Comparison of ENCODE assay signal across 8 cellular contexts in genomic region chr14:65321370-65321875, GRCh38.
DNase-seq lines count a peak whose midpoint lies in the region; ATAC-seq, FAIRE-seq and TF ChIP-seq lines count a peak whose summit lies in the region.

No MANE protein-coding gene starts in this region.

- no peak overlapping the region for H3K4me2 ChIP-seq in K562 (ENCODE audit: insufficient read depth, low read length)

- peak; percentile 90 for DNase-seq in GM12865 (ENCODE audit: low read depth)
- no peak for DNase-seq in K562 (ENCODE audit: extremely low read depth in 1 of 4, low spot score in 3 of 4)
- no peak for DNase-seq in NCI-H2029 (lab: John Stamatoyannopoulos, UW)
- DNase-seq in LoVo (ENCODE audit: low spot score), result no peak
- DNase-seq in NCI-H82 treated with DMSO at 0.1 percent for 48 hours (lab: John Stamatoyannopoulos, UW; ENCODE audit: unreplicated experiment), result no peak
- DNase-seq in head of caudate nucleus, result no peak

- peak; percentile 50 for ATAC-seq in GM21423 (IDR thresholded peaks at IDR 0.05; ENCODE audit: unreplicated experiment)
- peak; percentile 33 for ATAC-seq in HG03575 (IDR thresholded peaks at IDR 0.05; ENCODE audit: extremely low read depth, insufficient number of reproducible peaks, low FRiP score, unreplicated experiment)
- ATAC-seq in K562, result no peak

- TF ChIP-seq CTCF in GM12865 (IDR thresholded peaks at IDR 0.05; ENCODE audit: insufficient read depth, low read depth, low read length, missing control alignments) (no peak), K562 (IDR thresholded peaks at IDR 0.05 in 2 of 3, conservative IDR thresholded peaks at IDR 0.05 in 1 of 3; ENCODE audit: insufficient read depth in 2 of 3, low read depth in 1 of 3, low read length in 3 of 3) (no peak)

- CTCF ChIA-PET in K562 (lab: Yijun Ruan, JAX; ENCODE audit: low intra/inter-chr PET ratio), result no interaction called here

- WGBS in K562 (ENCODE audit: insufficient coverage, low coverage, missing lambda C conversion rate), result 14% methylated on average over 1 of the region's 3 CpGs

- peaks cover 0 to 4% of the 10 kb centered on the region in 2 experiments; a peak in 2 of 5 replicates for H3K4me1 ChIP-seq in K562 (replicated peaks in 1 of 2; ENCODE audit: control insufficient read depth in 2 of 2, insufficient read depth in 2 of 2, low read length in 2 of 2)

- TF ChIP-seq RAD21 in K562 (CRISPR knock-in tag; conservative IDR thresholded peaks at IDR 0.05 in 1 of 2, IDR thresholded peaks at IDR 0.05 in 1 of 2), result no peak

- in situ Hi-C loops in K562 (cut with MboI), result no loop called here

- H3K27me3 ChIP-seq in K562 (ENCODE audit: control insufficient read depth in 2 of 2, insufficient read depth in 2 of 2, low read length in 2 of 2), result peaks cover 0 to 2% of the 10 kb centered on the region in 2 experiments; a peak in 1 of 5 replicates

- POLR2A ChIA-PET in K562 (lab: Yijun Ruan, JAX), result interaction anchor here (1.2 kb wide), 1 partner anchor 28 kb away, joined by 4 read pairs; no protein-coding TSS in a partner anchor

- no peaks in the 10 kb centered on the region for H3K9me1 ChIP-seq in K562 (ENCODE audit: control insufficient read depth, insufficient read depth, low read length)

- H3K9ac ChIP-seq in K562 (ENCODE audit: insufficient read depth in 1 of 2, low read depth in 2 of 2, low read length in 2 of 2), result no peak overlapping the region

- no peak for FAIRE-seq in K562 (lab: Jason Lieb, UNC)

- H3K36me3 ChIP-seq in K562 (ENCODE audit: control insufficient read depth, insufficient read depth, low read length), result no peaks in the 10 kb centered on the region

- no peaks in the 10 kb centered on the region for H3K9me3 ChIP-seq in K562 (replicated peaks; ENCODE audit: control insufficient read depth, insufficient read depth, low read depth, low read length)

- no peak overlapping the region for H3K27ac ChIP-seq in K562 (ENCODE audit: extremely low read depth, low read depth, low read length)

- BruUV-seq in K562 (replicated peaks; lab: Mats Ljungman, UMichigan), result no TSS peak

- H3K79me2 ChIP-seq in K562 (ENCODE audit: control insufficient read depth, insufficient read depth, low read length), result no peaks in the 10 kb centered on the region

- intact Hi-C loops in K562 (cut with micrococcal nuclease), result no loop called here
- intact Hi-C loops in head of caudate nucleus (cut with DNase I), result no loop called here

- peak overlapping the region; percentile 26 for H2AFZ ChIP-seq in K562 (ENCODE audit: low read depth, low read length)

- no peak overlapping the region for H3K4me3 ChIP-seq in GM12865 (ENCODE audit: low read depth, low read length)
- no peak overlapping the region for H3K4me3 ChIP-seq in K562

- TF ChIP-seq EP300 in K562 (IDR thresholded peaks at IDR 0.05; ENCODE audit: low read length), result no peak

- H4K20me1 ChIP-seq in K562 (replicated peaks; ENCODE audit: control insufficient read depth, insufficient read depth, low read length), result no peaks in the 10 kb centered on the region

- TF ChIP-seq POLR2A in K562 (conservative IDR thresholded peaks at IDR 0.05), result no peak

TF ChIP-seq in K562, 482 proteins besides CTCF, POLR2A, EP300 and RAD21:
- TF ChIP-seq PBX2 (CRISPR knock-in tag; IDR thresholded peaks at IDR 0.05; ENCODE audit: low read depth), result no peak
- TF ChIP-seq PBX2 (tag; conservative IDR thresholded peaks at IDR 0.05; ENCODE audit: low read depth), result no peak
- peak; percentile 48 for TF ChIP-seq NFE2 (IDR thresholded peaks at IDR 0.05; ENCODE audit: low read depth)
- TF ChIP-seq C11orf30 (IDR thresholded peaks at IDR 0.05; ENCODE audit: low read depth), result peak; percentile 49; the same call in 1 of the 2 replicates
- TF ChIP-seq ZNF316 (IDR thresholded peaks at IDR 0.05), result peak; percentile 87
- peak; percentile 79 for TF ChIP-seq MAFG (tag; conservative IDR thresholded peaks at IDR 0.05)
